In genomic region chr1:4058122-4058521, GRCh38 we compare ENCODE assay signal across 28 cellular contexts.
"Had no signal": no experiment of that assay in that cellular context is flagged by ENCODE, and none has a peak within 500 bp of the region (broad histone marks: within the 10 kb centered on the region; RNA-seq: fewer than 3 reads in every experiment).

No MANE protein-coding gene starts in this region.

- H3K27ac ChIP-seq: coronary artery, esophagus muscularis mucosa, foreskin keratinocyte, gastroesophageal sphincter, heart right ventricle, left lung, neural progenitor cell, prostate gland, sigmoid colon, stomach, thyroid gland had no signal

- H3K9me3 Mint-ChIP-seq: mesothelial cell of epicardium; nephron; neural progenitor cell; stimulated activated effector memory CD8-positive, alpha-beta T cell treated with anti-CD3 and anti-CD28 coated beads, Interleukin-12 subunit alpha, Interleukin-12 subunit beta, amount 100 ng/mL, for 72 hours had no signal

- H3K4me1 ChIP-seq: esophagus muscularis mucosa, foreskin keratinocyte, gastroesophageal sphincter, heart right ventricle, left lung, neural progenitor cell, prostate gland, sigmoid colon, stomach, thyroid gland had no signal

- H3K4me2 ChIP-seq: neural progenitor cell had no signal

- H3K27ac Mint-ChIP-seq: mesothelial cell of epicardium; nephron; neural progenitor cell; stimulated activated effector memory CD8-positive, alpha-beta T cell treated with anti-CD3 and anti-CD28 coated beads, Interleukin-12 subunit alpha, Interleukin-12 subunit beta, amount 100 ng/mL, for 72 hours had no signal

- H3K9me3 ChIP-seq: esophagus muscularis mucosa, gastroesophageal sphincter, heart right ventricle, left lung, mucosa of descending colon, prostate gland, sigmoid colon, stomach, thyroid gland had no signal

- DNase-seq: dermis blood vessel endothelial cell; effector memory CD4-positive, alpha-beta T cell; foreskin keratinocyte; glutamatergic neuron; heart right ventricle; hippocampal formation; left cardiac atrium; mesenchymal stem cell; mucosa of descending colon; naive B cell; nucleus accumbens; right cardiac atrium; sigmoid colon; stimulated activated CD4-positive, alpha-beta T cell treated with anti-CD3 and anti-CD28 coated beads, Interleukin-2, amount 100 ng/mL, for 24 hours; stimulated activated CD4-positive, alpha-beta T cell treated with anti-CD3 and anti-CD28 coated beads, Interleukin-4, amount 100 ng/mL, for 24 hours; stimulated activated naive CD4-positive, alpha-beta T cell treated with Interleukin-2 at 50 U/mL for 16 hours; stomach; thyroid gland; trophoblast cell had no signal

- H3K4me3 ChIP-seq: coronary artery, esophagus muscularis mucosa, gastroesophageal sphincter, heart right ventricle, left lung, mucosa of descending colon, neural progenitor cell, prostate gland, sigmoid colon, stomach, thyroid gland had no signal

- ATAC-seq: foreskin keratinocyte; gastroesophageal sphincter; heart right ventricle; left cardiac atrium; left lung; mucosa of descending colon; right cardiac atrium; stimulated activated effector memory CD8-positive, alpha-beta T cell treated with anti-CD3 and anti-CD28 coated beads, Interleukin-12 subunit alpha, Interleukin-12 subunit beta, amount 100 ng/mL, for 72 hours had no signal

- H3K36me3 Mint-ChIP-seq: mesothelial cell of epicardium; neural progenitor cell; stimulated activated effector memory CD8-positive, alpha-beta T cell treated with anti-CD3 and anti-CD28 coated beads, Interleukin-12 subunit alpha, Interleukin-12 subunit beta, amount 100 ng/mL, for 72 hours had no signal

- H3K4me1 Mint-ChIP-seq: mesothelial cell of epicardium; nephron; neural progenitor cell; stimulated activated effector memory CD8-positive, alpha-beta T cell treated with anti-CD3 and anti-CD28 coated beads, Interleukin-12 subunit alpha, Interleukin-12 subunit beta, amount 100 ng/mL, for 72 hours had no signal

- H3K4me3 Mint-ChIP-seq: mesothelial cell of epicardium; naive B cell; nephron; neural progenitor cell; stimulated activated effector memory CD8-positive, alpha-beta T cell treated with anti-CD3 and anti-CD28 coated beads, Interleukin-12 subunit alpha, Interleukin-12 subunit beta, amount 100 ng/mL, for 72 hours had no signal

- H2AFZ ChIP-seq: neural progenitor cell had no signal

- H3K27me3 ChIP-seq: foreskin keratinocyte, neural progenitor cell, thyroid gland had no signal

- H3K36me3 ChIP-seq: esophagus muscularis mucosa, gastroesophageal sphincter, heart right ventricle, left lung, neural progenitor cell, prostate gland, sigmoid colon, stomach, thyroid gland had no signal
